ENCODE assay signal across 21 cellular contexts in genomic region chr16:47139561-47140185, GRCh38. TPM values are rescaled to one million over a fixed set of nuclear protein-coding genes. Genes with fewer than 3 reads are reported as not detected.
DNase-seq lines count a peak whose midpoint lies in the region; ATAC-seq, FAIRE-seq and TF ChIP-seq lines count a peak whose summit lies in the region.
"Had no signal": no experiment of that assay in that cellular context is flagged by ENCODE, and none has a peak within 500 bp of the region (broad histone marks: within the 10 kb centered on the region; RNA-seq: fewer than 3 reads in every experiment).

No MANE protein-coding gene starts in this region.

- H3K9me3 Mint-ChIP-seq in MCF 10A (ENCODE audit: unreplicated experiment) (no peaks in the 10 kb centered on the region), CD14-positive monocyte (peaks cover 0 to 3% (median 2%) of the 10 kb centered on the region in 7 donors)
- no peaks in the 10 kb centered on the region for H3K9me3 Mint-ChIP-seq in activated CD8-positive, alpha-beta T cell treated with anti-CD3 and anti-CD28 coated beads for 36 hours
- H3K9me3 Mint-ChIP-seq: activated T-cell treated with anti-CD3 and anti-CD28 coated beads, Interleukin-2, amount 50 U/mL, for 24 hours; immature natural killer cell; naive thymus-derived CD8-positive, alpha-beta T cell had no signal

- H2BK5ac ChIP-seq in mesenchymal stem cell (ENCODE audit: low read depth, low read length, poor library complexity, severe bottlenecking): no peak overlapping the region

- H3K27ac Mint-ChIP-seq in MCF 10A (ENCODE audit: low read depth, unreplicated experiment) (peak overlapping the region; percentile 91), CD14-positive monocyte (peak overlapping the region in 1 of 7 donors; percentile 84)
- no peak overlapping the region for H3K27ac Mint-ChIP-seq in activated CD8-positive, alpha-beta T cell treated with anti-CD3 and anti-CD28 coated beads for 36 hours
- H3K27ac Mint-ChIP-seq: activated naive CD8-positive, alpha-beta T cell; immature natural killer cell; naive thymus-derived CD8-positive, alpha-beta T cell had no signal

- no peaks in the 10 kb centered on the region for H3K27me3 Mint-ChIP-seq in MCF 10A (ENCODE audit: insufficient read depth, unreplicated experiment)
- H3K27me3 Mint-ChIP-seq in CD14-positive monocyte (ENCODE audit: low read depth in 3 of 3): peaks cover 2 to 5% (median 4%) of the 10 kb centered on the region in 3 donors
- H3K27me3 Mint-ChIP-seq in activated CD8-positive, alpha-beta T cell treated with anti-CD3 and anti-CD28 coated beads for 36 hours: peaks cover 14% of the 10 kb centered on the region

- H3K4me1 Mint-ChIP-seq in MCF 10A (ENCODE audit: insufficient read depth, unreplicated experiment): peaks cover 34% of the 10 kb centered on the region
- peaks cover 40% of the 10 kb centered on the region for H3K4me1 Mint-ChIP-seq in CD14-positive monocyte
- peaks cover 19% of the 10 kb centered on the region for H3K4me1 Mint-ChIP-seq in activated CD8-positive, alpha-beta T cell treated with anti-CD3 and anti-CD28 coated beads for 36 hours (ENCODE audit: low read depth)

- H3K79me1 ChIP-seq in mesenchymal stem cell (replicated peaks; ENCODE audit: low read length, poor library complexity, severe bottlenecking): peaks cover 6% of the 10 kb centered on the region

- WGBS in mesenchymal stem cell: 60% methylated on average over 3 of the region's 3 CpGs

- no peak overlapping the region for H3K4me3 ChIP-seq in mesenchymal stem cell (ENCODE audit: insufficient read depth in 1 of 2, low read depth in 1 of 2, low read length in 2 of 2)
- H3K4me3 ChIP-seq: esophagus squamous epithelium, MG63, vagina had no signal

- DNase-seq in Caki2 (ENCODE audit: low read depth): peak; percentile 27
- peak; percentile 32 for DNase-seq in RPMI7951 (ENCODE audit: low read depth)
- peak; percentile 33 for DNase-seq in MCF 10A (ENCODE audit: unreplicated experiment)
- DNase-seq in mesenchymal stem cell: peak; percentile 18
- no peak for DNase-seq in OCI-M1 (lab: John Stamatoyannopoulos, UW)
- DNase-seq in CD14-positive monocyte (ENCODE audit: low spot score): no peak
- no peak for DNase-seq in GM19239 (ENCODE audit: insufficient read length, low spot score)
- no peak for DNase-seq in activated CD8-positive, alpha-beta T cell treated with anti-CD3 and anti-CD28 coated beads for 36 hours
- DNase-seq: activated T-cell treated with anti-CD3 and anti-CD28 coated beads, Interleukin-2, amount 50 U/mL, for 24 hours; COR-L47; esophagus squamous epithelium; immature natural killer cell; MG63; naive thymus-derived CD8-positive, alpha-beta T cell; NCI-H1694; NK-92 treated with Interleukin-12 subunit alpha and Interleukin-12 subunit beta, amount 100 ng/mL, for 24 hours; substantia nigra had no signal

- BruUV-seq in MCF 10A (replicated peaks; lab: Mats Ljungman, UMichigan): TSS peak; percentile 70

- H3K18ac ChIP-seq in mesenchymal stem cell (ENCODE audit: low read depth in 1 of 2, low read length in 2 of 2): no peak overlapping the region

- no peak overlapping the region for H3K14ac ChIP-seq in mesenchymal stem cell (ENCODE audit: low read length in 2 of 2)

- no peak overlapping the region for H2BK120ac ChIP-seq in mesenchymal stem cell (ENCODE audit: low read depth, low read length)

- TF ChIP-seq CTCF in MCF 10A (IDR thresholded peaks at IDR 0.05; ENCODE audit: unreplicated experiment) (no peak), CD14-positive monocyte (IDR thresholded peaks at IDR 0.05) (no peak)
- no peak for TF ChIP-seq CTCF in activated CD8-positive, alpha-beta T cell treated with anti-CD3 and anti-CD28 coated beads for 36 hours (IDR thresholded peaks at IDR 0.05)

- no peak overlapping the region for H2AFZ ChIP-seq in mesenchymal stem cell (ENCODE audit: low read depth, low read length)

- no peak for ATAC-seq in activated CD8-positive, alpha-beta T cell treated with anti-CD3 and anti-CD28 coated beads for 36 hours
- ATAC-seq: HCT116; naive thymus-derived CD8-positive, alpha-beta T cell had no signal

- FAIRE-seq in GM19239 (lab: Jason Lieb, UNC): no peak
- FAIRE-seq: HTR-8/SVneo had no signal

- H3K27me3 ChIP-seq in mesenchymal stem cell (ENCODE audit: control insufficient read depth in 1 of 2, insufficient read depth in 1 of 2, low read length in 2 of 2): peaks cover 0 to 6% of the 10 kb centered on the region in 2 experiments
- H3K27me3 ChIP-seq: MG63, vagina had no signal

- H3K4me3 Mint-ChIP-seq in MCF 10A (ENCODE audit: unreplicated experiment): peak overlapping the region; percentile 46
- no peak overlapping the region for H3K4me3 Mint-ChIP-seq in CD14-positive monocyte
- H3K4me3 Mint-ChIP-seq in activated CD8-positive, alpha-beta T cell treated with anti-CD3 and anti-CD28 coated beads for 36 hours: no peak overlapping the region
- H3K4me3 Mint-ChIP-seq: activated naive CD8-positive, alpha-beta T cell; activated T-cell treated with anti-CD3 and anti-CD28 coated beads, Interleukin-2, amount 50 U/mL, for 24 hours; immature natural killer cell; naive thymus-derived CD8-positive, alpha-beta T cell had no signal

- POLR2A ChIA-PET in MCF 10A (lab: Yijun Ruan, JAX): interaction anchor here (0.6 to 1.3 kb wide), 4 partner anchors 14 to 1025 kb away, joined by 3 to 4 read pairs (median 3); no protein-coding TSS in a partner anchor
- POLR2A ChIA-PET in activated CD8-positive, alpha-beta T cell treated with anti-CD3 and anti-CD28 coated beads for 36 hours (lab: Charles Lee): no interaction called here

- no peak overlapping the region for H3K23ac ChIP-seq in mesenchymal stem cell (ENCODE audit: low read length in 2 of 2)

- no peak overlapping the region for H4K8ac ChIP-seq in mesenchymal stem cell (ENCODE audit: low read length)

- no peak overlapping the region for H2BK12ac ChIP-seq in mesenchymal stem cell (ENCODE audit: low read length in 2 of 2)

- peaks cover 12% of the 10 kb centered on the region for H3K4me1 ChIP-seq in mesenchymal stem cell (ENCODE audit: control insufficient read depth, insufficient read depth, low read depth, low read length)

- H3K36me3 Mint-ChIP-seq in MCF 10A (ENCODE audit: insufficient read depth, unreplicated experiment): peaks cover 4% of the 10 kb centered on the region
- peaks cover 0 to 2% of the 10 kb centered on the region in 2 donors for H3K36me3 Mint-ChIP-seq in CD14-positive monocyte
- H3K36me3 Mint-ChIP-seq in activated CD8-positive, alpha-beta T cell treated with anti-CD3 and anti-CD28 coated beads for 36 hours (ENCODE audit: low read depth): no peaks in the 10 kb centered on the region
- H3K36me3 Mint-ChIP-seq: activated naive CD8-positive, alpha-beta T cell; immature natural killer cell had no signal

- no peak overlapping the region for H2BK15ac ChIP-seq in mesenchymal stem cell (ENCODE audit: low read depth, poor library complexity, severe bottlenecking)

- no peak overlapping the region for H3K9ac ChIP-seq in mesenchymal stem cell (ENCODE audit: low read length)

- H3K4ac ChIP-seq in mesenchymal stem cell (ENCODE audit: low read depth in 1 of 2, low read length in 2 of 2): no peak overlapping the region

- no peaks in the 10 kb centered on the region for H3K36me3 ChIP-seq in mesenchymal stem cell (ENCODE audit: control insufficient read depth in 1 of 2, insufficient read depth in 2 of 2, low read depth in 1 of 2, low read length in 2 of 2)
- H3K36me3 ChIP-seq: esophagus squamous epithelium, MG63, vagina had no signal

- in situ Hi-C loops in Caki2 (cut with HindIII; ENCODE audit: low pct_unique_long_range_greater_than_20kb, low sequenced_read_pairs): no loop called here

- H4K91ac ChIP-seq in mesenchymal stem cell (ENCODE audit: low read length): no peak overlapping the region

- no peak overlapping the region for H3K4me2 ChIP-seq in mesenchymal stem cell (ENCODE audit: low read length, poor library complexity, severe bottlenecking)

- intact Hi-C loops in MCF 10A (cut with micrococcal nuclease) (loop anchor here (5.0 to 10.0 kb wide), 3 partner anchors 435 to 1473 kb away; partner anchors contain the start of gene N4BP1), CD14-positive monocyte (cut with micrococcal nuclease) (loop anchor here (5.0 to 10.0 kb wide), 5 partner anchors 102 to 1495 kb away; partner anchors contain the start of genes ABCC12 (in 2 of the 2), DNAJA2 (in 1 of the 2), ITFG1 (in 1 of the 2) and PHKB (in 1 of the 2))
- intact Hi-C loops in activated CD8-positive, alpha-beta T cell treated with anti-CD3 and anti-CD28 coated beads for 36 hours (cut with micrococcal nuclease): loop anchor here (10.0 kb wide), 2 partner anchors 325 to 1015 kb away; partner anchors contain the start of genes ABCC12, ITFG1 and PHKB

- no peaks in the 10 kb centered on the region for H3K9me3 ChIP-seq in mesenchymal stem cell (ENCODE audit: control insufficient read depth, low read length)
- H3K9me3 ChIP-seq: esophagus squamous epithelium, MG63, vagina had no signal

- CTCF ChIA-PET in MCF 10A (lab: Yijun Ruan, JAX): interaction anchor here (0.6 to 1.0 kb wide), 3 partner anchors 14 to 1025 kb away, joined by 3 read pairs; no protein-coding TSS in a partner anchor
- CTCF ChIA-PET in activated CD8-positive, alpha-beta T cell treated with anti-CD3 and anti-CD28 coated beads for 36 hours (lab: Charles Lee): no interaction called here

- H2AK5ac ChIP-seq in mesenchymal stem cell (ENCODE audit: low read length, severe bottlenecking): no peak overlapping the region

- no peak overlapping the region for H3K27ac ChIP-seq in mesenchymal stem cell (ENCODE audit: low read length, poor library complexity, severe bottlenecking)
- H3K27ac ChIP-seq: esophagus squamous epithelium, vagina had no signal

RNA-seq across cellular contexts. Expression of gene NETO2, which starts 4.1 kb away (rescaled TPM):
- total RNA-seq in Caki2 (2014; rRNA removed; shearing (Covaris generic); ENCODE audit: low replicate concordance): 33.0 and 35.1 TPM in 2 replicates
- total RNA-seq in RPMI7951 (2014; rRNA removed; shearing (Covaris generic)): 265 and 331 TPM in 2 replicates
- total RNA-seq in MCF 10A (2022): 37.1 and 40.8 TPM in 2 replicates
- polyA plus RNA-seq in mesenchymal stem cell (2013, experiment 1 of 2): 49.5 TPM
- 45.6 TPM for polyA plus RNA-seq in mesenchymal stem cell (2013, experiment 2 of 2)
- polyA plus RNA-seq in CD14-positive monocyte: 10 to 100 TPM; 14.3 to 15.7 TPM
- 1 to 10 TPM; 2.8 to 3.1 TPM for total RNA-seq in activated CD8-positive, alpha-beta T cell treated with anti-CD3 and anti-CD28 coated beads for 36 hours

Comparison
In these comparisons a context has a peak if more than half of its experiments do, and no peak if none do; other contexts are left out.
1. DNase-seq: peak in Caki2 (single experiment), RPMI7951 (single experiment), MCF 10A (single experiment) and mesenchymal stem cell (single experiment); none in OCI-M1 (single experiment), CD14-positive monocyte (single experiment), GM19239 (single experiment) and activated CD8-positive, alpha-beta T cell treated with anti-CD3 and anti-CD28 coated beads for 36 hours (single experiment).